ENCODE assay signal across 19 cellular contexts in the genomic region with DNA sequence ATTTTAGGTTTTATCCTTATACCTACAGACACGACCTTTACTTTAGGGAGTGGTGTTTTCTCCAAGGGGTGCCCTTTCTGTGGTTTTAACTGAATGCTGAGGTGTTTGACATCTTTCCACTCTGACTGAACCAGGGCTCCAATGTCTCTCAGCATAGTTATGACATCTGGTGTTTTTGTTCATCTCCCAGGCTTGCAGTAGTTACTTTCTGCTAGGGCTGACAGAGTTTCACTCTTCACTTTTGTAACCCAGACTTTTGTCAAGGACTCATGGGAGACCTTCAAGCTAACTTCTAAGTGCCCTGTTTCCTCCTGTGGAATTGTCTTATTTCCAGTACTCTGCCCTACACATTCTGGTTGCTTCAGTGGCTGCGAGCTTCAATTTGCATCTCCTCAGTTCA.
A peak's percentile ranks its signal among the peaks of the same experiment; 100 is the strongest.
DNase-seq lines count a peak whose midpoint lies in the region; ATAC-seq, FAIRE-seq and TF ChIP-seq lines count a peak whose summit lies in the region.
"Had no signal": no experiment of that assay in that cellular context is flagged by ENCODE, and none has a peak within 500 bp of the region (broad histone marks: within the 10 kb centered on the region; RNA-seq: fewer than 3 reads in every experiment).

No MANE protein-coding gene starts in this region.

- no peak overlapping the region for H3K9ac ChIP-seq in astrocyte (ENCODE audit: low read length)

- no peaks in the 10 kb centered on the region for H3K9me3 ChIP-seq in astrocyte (ENCODE audit: insufficient read depth, low read depth, low read length)
- H3K9me3 ChIP-seq: A549, Caco-2 had no signal

- FAIRE-seq in astrocyte (lab: Jason Lieb, UNC), result no peak
- FAIRE-seq: A549, GM19239, HepG2 had no signal

- peak overlapping the region; percentile 90 for H3K27ac Mint-ChIP-seq in astrocyte (ENCODE audit: unreplicated experiment)
- H3K27ac Mint-ChIP-seq: GM23338 had no signal

- H3K4me1 Mint-ChIP-seq in astrocyte (ENCODE audit: low read depth, unreplicated experiment), result peaks cover 36% of the 10 kb centered on the region

- H3K4me3 Mint-ChIP-seq in astrocyte (ENCODE audit: unreplicated experiment), result no peak overlapping the region
- H3K4me3 Mint-ChIP-seq: GM23338 had no signal

- peaks cover 13% of the 10 kb centered on the region for H3K4me1 ChIP-seq in astrocyte (ENCODE audit: insufficient read depth, low read length)
- H3K4me1 ChIP-seq: A549, Caco-2 had no signal

- H3K4me3 ChIP-seq in AG10803 (ENCODE audit: low read length), result no peak overlapping the region
- H3K4me3 ChIP-seq in astrocyte (ENCODE audit: insufficient read depth, low read depth, low read length), result no peak overlapping the region
- H3K4me3 ChIP-seq: A549, GM23338 had no signal

- no peaks in the 10 kb centered on the region for H3K27me3 ChIP-seq in astrocyte (ENCODE audit: insufficient read depth, low read length)

- no peaks in the 10 kb centered on the region for H3K36me3 Mint-ChIP-seq in astrocyte (ENCODE audit: low read depth, unreplicated experiment)

- no peaks in the 10 kb centered on the region for H3K79me2 ChIP-seq in astrocyte (ENCODE audit: insufficient read depth, low read length)

- H3K9me3 Mint-ChIP-seq in astrocyte (ENCODE audit: unreplicated experiment), result no peaks in the 10 kb centered on the region

- no peaks in the 10 kb centered on the region for H3K27me3 Mint-ChIP-seq in astrocyte (ENCODE audit: low read depth, unreplicated experiment)

- ATAC-seq in GM18870 (IDR thresholded peaks at IDR 0.05; ENCODE audit: unreplicated experiment) (peak; percentile 69), sciatic nerve (no peak), GM18858 (IDR thresholded peaks at IDR 0.05; ENCODE audit: unreplicated experiment) (no peak), HG02973 (IDR thresholded peaks at IDR 0.05; ENCODE audit: unreplicated experiment) (no peak)
- ATAC-seq: A549, GM23338, HepG2 had no signal

- peak overlapping the region; percentile 23 for H3K4me2 ChIP-seq in astrocyte (ENCODE audit: low read length)
- H3K4me2 ChIP-seq: A549, GM23338 had no signal

- H4K20me1 ChIP-seq in astrocyte (ENCODE audit: insufficient read depth, low read length), result no peaks in the 10 kb centered on the region

- DNase-seq in AG10803 (ENCODE audit: low read depth), result peak; percentile 43
- DNase-seq in M059J (ENCODE audit: low read depth), result peak; percentile 41
- DNase-seq in astrocyte (ENCODE audit: low read depth), result peak; percentile 13
- no peak for DNase-seq in sciatic nerve (ENCODE audit: low spot score)
- DNase-seq in anterior cingulate cortex (lab: John Stamatoyannopoulos, UW), result no peak
- DNase-seq: AML-193; Caco-2; Kasumi-1; NCI-H187; NCI-H524 treated with DMSO at 0.1 percent for 48 hours; NK-92 treated with Interleukin-12 subunit alpha and Interleukin-12 subunit beta, amount 100 ng/mL, for 24 hours; T-helper 1 cell had no signal

- peak overlapping the region; percentile 67 for H3K27ac ChIP-seq in astrocyte (ENCODE audit: low read depth, low read length)
- H3K27ac ChIP-seq: A549 had no signal

- intact Hi-C loops in sciatic nerve (cut with DNase I), result no loop called here

- no peaks in the 10 kb centered on the region for H3K36me3 ChIP-seq in astrocyte (ENCODE audit: insufficient read depth, low read length)

- H2AFZ ChIP-seq in astrocyte (ENCODE audit: low read depth, low read length), result no peak overlapping the region
- H2AFZ ChIP-seq: GM23338 had no signal

- TF ChIP-seq CTCF in AG10803 (conservative IDR thresholded peaks at IDR 0.05; ENCODE audit: low read length), result no peak
- TF ChIP-seq CTCF in astrocyte (IDR thresholded peaks at IDR 0.05; ENCODE audit: insufficient read depth, low read depth, low read length), result no peak

Comparison
In these comparisons a context has a peak if more than half of its experiments do, and no peak if none do; other contexts are left out.
1. DNase-seq: peak in AG10803 (single experiment), M059J (single experiment) and astrocyte (single experiment); none in sciatic nerve (single experiment) and anterior cingulate cortex (0 of 58).